ENCODE assay signal across 8 cellular contexts in genomic region chr14:35339761-35340406, GRCh38. TPM values are rescaled to one million over a fixed set of nuclear protein-coding genes. Genes with fewer than 3 reads are reported as not detected.
A peak's percentile ranks its signal among the peaks of the same experiment; 100 is the strongest.
DNase-seq lines count a peak whose midpoint lies in the region; ATAC-seq and TF ChIP-seq lines count a peak whose summit lies in the region.

No MANE protein-coding gene starts in this region.

- no peaks in the 10 kb centered on the region for H3K36me3 Mint-ChIP-seq in activated T-helper 2 cell treated with anti-CD3 and anti-CD28 coated beads, Interferon-gamma antibody, Interleukin-2, Interleukin-4, amounts not matched to agents 10 μg/mL and 5 μg/mL and 100 μg/mL, durations not matched to agents 14 hours and 24 hours and 36 hours (ENCODE audit: low read depth)

- no peaks in the 10 kb centered on the region for H3K36me3 ChIP-seq in ovary

- TF ChIP-seq POLR2A in ovary (IDR thresholded peaks at IDR 0.05): no peak

- whole genome bisulfite sequencing in ovary, 3 donors: 65 to 77% (median 74%) methylated on average over 12 of the region's 12 CpGs

- no peaks in the 10 kb centered on the region for H3K27me3 Mint-ChIP-seq in activated T-helper 2 cell treated with anti-CD3 and anti-CD28 coated beads, Interferon-gamma antibody, Interleukin-2, Interleukin-4, amounts not matched to agents 10 μg/mL and 5 μg/mL and 100 μg/mL, durations not matched to agents 14 hours and 24 hours and 36 hours (ENCODE audit: low read depth)

- in situ Hi-C loops in GM13976 (cut with MboI; ENCODE audit: low sequenced_read_pairs, unreplicated experiment): no loop called here

- no peaks in the 10 kb centered on the region for H3K9me3 Mint-ChIP-seq in activated T-helper 2 cell treated with anti-CD3 and anti-CD28 coated beads, Interferon-gamma antibody, Interleukin-2, Interleukin-4, amounts not matched to agents 10 μg/mL and 5 μg/mL and 100 μg/mL, durations not matched to agents 14 hours and 24 hours and 36 hours

- peaks cover 15% of the 10 kb centered on the region for H3K4me1 Mint-ChIP-seq in activated T-helper 2 cell treated with anti-CD3 and anti-CD28 coated beads, Interferon-gamma antibody, Interleukin-2, Interleukin-4, amounts not matched to agents 10 μg/mL and 5 μg/mL and 100 μg/mL, durations not matched to agents 14 hours and 24 hours and 36 hours (ENCODE audit: low read depth)

- H3K4me1 ChIP-seq in ovary (ENCODE audit: insufficient read depth): peaks cover 45% of the 10 kb centered on the region

- TF ChIP-seq CTCF in GM13976 (IDR thresholded peaks at IDR 0.05; ENCODE audit: borderline replicate concordance, control extremely low read depth, extremely low read depth, insufficient read depth, missing control alignments): no peak
- no peak for TF ChIP-seq CTCF in ovary (IDR thresholded peaks at IDR 0.05)
- TF ChIP-seq CTCF in omental fat pad (IDR thresholded peaks at IDR 0.05): no peak

- peak; percentile 67 for DNase-seq in GM13976 (ENCODE audit: low spot score)
- no peak for DNase-seq in activated T-helper 2 cell treated with anti-CD3 and anti-CD28 coated beads, Interferon-gamma antibody, Interleukin-2, Interleukin-4, amounts not matched to agents 10 μg/mL and 5 μg/mL and 100 μg/mL, durations not matched to agents 14 hours and 24 hours and 36 hours (ENCODE audit: low spot score)
- DNase-seq in ovary: peak in 2 of 5 donors; percentile 41 to 51
- no peak for DNase-seq in SHP77 (lab: John Stamatoyannopoulos, UW)
- DNase-seq in NCI-H446 (lab: John Stamatoyannopoulos, UW): no peak
- DNase-seq in omental fat pad (ENCODE audit: low spot score): no peak

- H3K27ac Mint-ChIP-seq in activated T-helper 2 cell treated with anti-CD3 and anti-CD28 coated beads, Interferon-gamma antibody, Interleukin-2, Interleukin-4, amounts not matched to agents 10 μg/mL and 5 μg/mL and 100 μg/mL, durations not matched to agents 14 hours and 24 hours and 36 hours: peak overlapping the region; percentile 15

- intact Hi-C loops in activated T-helper 2 cell treated with anti-CD3 and anti-CD28 coated beads, Interferon-gamma antibody, Interleukin-2, Interleukin-4, amounts not matched to agents 10 μg/mL and 5 μg/mL and 100 μg/mL, durations not matched to agents 14 hours and 24 hours and 36 hours (cut with micrococcal nuclease): no loop called here
- intact Hi-C loops in ovary (cut with DNase I): loop anchor here in 2 of 4 donors (5.0 to 10.0 kb wide), 3 partner anchors 47 to 125 kb away; partner anchors contain the start of gene NFKBIA (in 1 of the 2)

- H3K27me3 ChIP-seq in ovary: no peaks in the 10 kb centered on the region

- H3K4me3 Mint-ChIP-seq in activated T-helper 2 cell treated with anti-CD3 and anti-CD28 coated beads, Interferon-gamma antibody, Interleukin-2, Interleukin-4, amounts not matched to agents 10 μg/mL and 5 μg/mL and 100 μg/mL, durations not matched to agents 14 hours and 24 hours and 36 hours (ENCODE audit: low read depth): no peak overlapping the region

- ATAC-seq in HG03039 (IDR thresholded peaks at IDR 0.05; ENCODE audit: unreplicated experiment) (peak; percentile 40), omental fat pad (ENCODE audit: low FRiP score) (no peak), HG03432 (IDR thresholded peaks at IDR 0.05; ENCODE audit: unreplicated experiment) (no peak)

- TF ChIP-seq EP300 in ovary (IDR thresholded peaks at IDR 0.05): no peak

- H3K27ac ChIP-seq in ovary: peak overlapping the region; percentile 29 to 87

- no peak overlapping the region for H3K4me3 ChIP-seq in ovary

- no peaks in the 10 kb centered on the region for H3K9me3 ChIP-seq in ovary

RNA-seq across cellular contexts. Expression of gene PSMA6, which starts 47.7 kb away (rescaled TPM):
- total RNA-seq in activated T-helper 2 cell treated with anti-CD3 and anti-CD28 coated beads, Interferon-gamma antibody, Interleukin-2, Interleukin-4, amounts not matched to agents 10 μg/mL and 5 μg/mL and 100 μg/mL, durations not matched to agents 14 hours and 24 hours and 36 hours: 396 and 397 TPM in 2 replicates
- total RNA-seq in ovary (100 to 1,000 TPM in 4 of 7 donors, 10 to 100 TPM in 3; 85.2 to 157 (median 102) TPM), omental fat pad (100 to 1,000 TPM; 158 to 180 (median 170) TPM)
- polyA plus RNA-seq in ovary: 100 to 1,000 TPM; 101 to 156 TPM
